In the genomic region with DNA sequence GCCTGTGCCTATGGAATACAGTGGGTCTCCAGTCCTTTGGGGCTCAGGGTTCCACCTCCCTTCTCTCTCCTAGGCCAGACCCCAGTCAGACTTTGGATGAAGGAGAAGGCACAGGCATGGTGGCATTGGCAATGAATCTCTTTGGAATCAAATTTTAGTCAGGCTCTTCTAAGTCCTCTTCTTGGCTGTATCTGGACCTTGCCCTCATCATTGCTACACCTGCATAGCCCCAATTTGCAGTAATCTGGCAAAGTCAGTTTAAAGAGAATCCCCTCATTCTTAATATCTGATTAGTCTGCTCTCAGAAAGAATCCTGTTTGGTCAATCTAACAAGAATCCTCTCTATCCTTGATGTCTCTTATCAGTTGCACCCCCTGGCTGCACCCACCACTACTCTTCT, we compare ENCODE assay signal across 1 cellular context.
TF ChIP-seq lines count a peak whose summit lies in the region.

No MANE protein-coding gene starts in this region.

TF ChIP-seq in HepG2, 621 proteins besides CTCF, POLR2A, EP300 and RAD21 (continued from another document):
- TF ChIP-seq, protein P1, sequence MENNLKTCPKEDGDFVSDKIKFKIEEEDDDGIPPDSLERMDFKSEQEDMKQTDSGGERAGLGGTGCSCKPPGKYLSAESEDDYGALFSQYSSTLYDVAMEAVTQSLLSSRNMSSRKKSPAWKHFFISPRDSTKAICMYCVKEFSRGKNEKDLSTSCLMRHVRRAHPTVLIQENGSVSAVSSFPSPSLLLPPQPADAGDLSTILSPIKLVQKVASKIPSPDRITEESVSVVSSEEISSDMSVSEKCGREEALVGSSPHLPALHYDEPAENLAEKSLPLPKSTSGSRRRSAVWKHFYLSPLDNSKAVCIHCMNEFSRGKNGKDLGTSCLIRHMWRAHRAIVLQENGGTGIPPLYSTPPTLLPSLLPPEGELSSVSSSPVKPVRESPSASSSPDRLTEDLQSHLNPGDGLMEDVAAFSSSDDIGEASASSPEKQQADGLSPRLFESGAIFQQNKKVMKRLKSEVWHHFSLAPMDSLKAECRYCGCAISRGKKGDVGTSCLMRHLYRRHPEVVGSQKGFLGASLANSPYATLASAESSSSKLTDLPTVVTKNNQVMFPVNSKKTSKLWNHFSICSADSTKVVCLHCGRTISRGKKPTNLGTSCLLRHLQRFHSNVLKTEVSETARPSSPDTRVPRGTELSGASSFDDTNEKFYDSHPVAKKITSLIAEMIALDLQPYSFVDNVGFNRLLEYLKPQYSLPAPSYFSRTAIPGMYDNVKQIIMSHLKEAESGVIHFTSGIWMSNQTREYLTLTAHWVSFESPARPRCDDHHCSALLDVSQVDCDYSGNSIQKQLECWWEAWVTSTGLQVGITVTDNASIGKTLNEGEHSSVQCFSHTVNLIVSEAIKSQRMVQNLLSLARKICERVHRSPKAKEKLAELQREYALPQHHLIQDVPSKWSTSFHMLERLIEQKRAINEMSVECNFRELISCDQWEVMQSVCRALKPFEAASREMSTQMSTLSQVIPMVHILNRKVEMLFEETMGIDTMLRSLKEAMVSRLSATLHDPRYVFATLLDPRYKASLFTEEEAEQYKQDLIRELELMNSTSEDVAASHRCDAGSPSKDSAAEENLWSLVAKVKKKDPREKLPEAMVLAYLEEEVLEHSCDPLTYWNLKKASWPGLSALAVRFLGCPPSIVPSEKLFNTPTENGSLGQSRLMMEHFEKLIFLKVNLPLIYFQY (CRISPR knock-in tag; IDR thresholded peaks at IDR 0.05; ENCODE audit: borderline replicate concordance) = no peak
- TF ChIP-seq SP1 (IDR thresholded peaks at IDR 0.05) (no peak), SP1 (CRISPR knock-in tag; IDR thresholded peaks at IDR 0.05) (no peak), ZNF878 (CRISPR knock-in tag; IDR thresholded peaks at IDR 0.05) (no peak), ZNF788 (CRISPR knock-in tag; IDR thresholded peaks at IDR 0.05; ENCODE audit: borderline replicate concordance) (no peak), KDM1A (CRISPR knock-in tag; IDR thresholded peaks at IDR 0.05) (no peak)
TF ChIP-seq in HepG2: peak in this region for 0.
